ENCODE assay signal across 8 cellular contexts in genomic region chr9:113056191-113057106, GRCh38. TPM values are rescaled to one million over a fixed set of nuclear protein-coding genes. Genes with fewer than 3 reads are reported as not detected.
A peak's percentile ranks its signal among the peaks of the same experiment; 100 is the strongest.
DNase-seq lines count a peak whose midpoint lies in the region; ATAC-seq and TF ChIP-seq lines count a peak whose summit lies in the region.

TSS of gene ZFP37 (minus strand) at chr9:113056724. CDS start at chr9:113056688, 36 bp downstream.

- H3F3A ChIP-seq in PC-3 (ENCODE audit: low read length, unreplicated experiment) = no peaks in the 10 kb centered on the region

- H2AFZ ChIP-seq in PC-3 (ENCODE audit: low read length) = no peak within 1 kb of the TSS

- peaks cover 9% of the 10 kb centered on the region for H3K36me3 ChIP-seq in endocrine pancreas (ENCODE audit: control insufficient read depth, insufficient read depth, low read length)
- no peaks in the 10 kb centered on the region for H3K36me3 ChIP-seq in PC-3 (ENCODE audit: low read depth, low read length)

- BruUV-seq in PC-3 (replicated peaks; lab: Mats Ljungman, UMichigan) = no TSS peak

- no peaks in the 10 kb centered on the region for H3K9me2 ChIP-seq in PC-3 (replicated peaks; ENCODE audit: low read length)

- CTCF ChIA-PET in PC-3 (lab: Charles Lee) = no interaction called here

- H3K4me1 ChIP-seq in endocrine pancreas (ENCODE audit: control insufficient read depth, insufficient read depth, low read length) = no peaks in the 10 kb centered on the region
- no peaks in the 10 kb centered on the region for H3K4me1 ChIP-seq in PC-3 (ENCODE audit: insufficient read depth, low read length)

- DNase-seq in NCI-H524 (lab: John Stamatoyannopoulos, UW) (peak; percentile 87 to 96), lung microvascular endothelial cell (ENCODE audit: low read depth in 2 of 2) (peak; percentile 96), PC-3 (no peak)
- peak in 2 of 3 experiments; percentile 47 to 57 for DNase-seq in activated CD8-positive, alpha-beta memory T cell treated with anti-CD3 and anti-CD28 coated beads for 48 hours (ENCODE audit: low read depth in 2 of 3, low spot score in 2 of 3)
- peak; percentile 17 to 65 (median 50) for DNase-seq in stimulated activated CD4-positive, alpha-beta T cell treated with anti-CD3 and anti-CD28 coated beads, TNF-alpha, amount 100 ng/mL, for 1 hour (ENCODE audit: low read depth in 3 of 3, low spot score in 1 of 3)

- H4K20me1 ChIP-seq in PC-3 (ENCODE audit: low read length) = no peaks in the 10 kb centered on the region

- ATAC-seq in GM18519 (IDR thresholded peaks at IDR 0.05; ENCODE audit: low FRiP score, unreplicated experiment) = peak; percentile 84
- peak; percentile 97 for ATAC-seq in HG03103 (IDR thresholded peaks at IDR 0.05; ENCODE audit: low read depth, unreplicated experiment)
- ATAC-seq in PC-3 = no peak

- intact Hi-C loops in PC-3 (cut with micrococcal nuclease) = no loop called here

- no peak within 1 kb of the TSS for H3K4me2 ChIP-seq in PC-3 (ENCODE audit: low read length)

- peaks cover 6% of the 10 kb centered on the region for H3K27me3 ChIP-seq in endocrine pancreas (ENCODE audit: control insufficient read depth, insufficient read depth, low read length)
- no peaks in the 10 kb centered on the region for H3K27me3 ChIP-seq in PC-3 (ENCODE audit: low read length)

- POLR2A ChIA-PET in PC-3 (lab: Charles Lee; ENCODE audit: unreplicated experiment) = no interaction called here

- H3K27ac ChIP-seq in PC-3 (ENCODE audit: low read length) = no peak within 1 kb of the TSS

- no peaks in the 10 kb centered on the region for H3K79me2 ChIP-seq in PC-3 (ENCODE audit: low read length)

- H3K9ac ChIP-seq in endocrine pancreas (ENCODE audit: control insufficient read depth, insufficient read depth, low read length) = peak within 1 kb of the TSS; percentile 38
- H3K9ac ChIP-seq in PC-3 (ENCODE audit: low read length) = no peak within 1 kb of the TSS

- peak within 1 kb of the TSS; percentile 89 for H3K4me3 ChIP-seq in endocrine pancreas (ENCODE audit: control insufficient read depth, insufficient read depth, low read length)
- H3K4me3 ChIP-seq in PC-3 (ENCODE audit: low read length) = no peak within 1 kb of the TSS

- TF ChIP-seq CTCF in PC-3 (conservative IDR thresholded peaks at IDR 0.05; ENCODE audit: low read depth, low read length) = no peak

- H3K9me3 ChIP-seq in endocrine pancreas (ENCODE audit: control insufficient read depth, low read length) (peaks cover 17% of the 10 kb centered on the region), PC-3 (ENCODE audit: low read length) (peaks cover 3% of the 10 kb centered on the region; the same call in 1 of the 2 replicates)

RNA-seq across cellular contexts. Expression of gene ZFP37, which starts in this region (rescaled TPM):
- total RNA-seq in lung microvascular endothelial cell = 0.87 and 0.99 TPM in 2 replicates
- not detected in 2 replicates for total RNA-seq in PC-3 (2014; rRNA removed)

Comparison
In these comparisons a context has a peak if more than half of its experiments do, and no peak if none do; other contexts are left out.
1. Peak in DNase-seq in lung microvascular endothelial cell; RNA of the gene not detected or under 1 TPM.